8 cellular contexts compared by ENCODE assay signal in the genomic region with DNA sequence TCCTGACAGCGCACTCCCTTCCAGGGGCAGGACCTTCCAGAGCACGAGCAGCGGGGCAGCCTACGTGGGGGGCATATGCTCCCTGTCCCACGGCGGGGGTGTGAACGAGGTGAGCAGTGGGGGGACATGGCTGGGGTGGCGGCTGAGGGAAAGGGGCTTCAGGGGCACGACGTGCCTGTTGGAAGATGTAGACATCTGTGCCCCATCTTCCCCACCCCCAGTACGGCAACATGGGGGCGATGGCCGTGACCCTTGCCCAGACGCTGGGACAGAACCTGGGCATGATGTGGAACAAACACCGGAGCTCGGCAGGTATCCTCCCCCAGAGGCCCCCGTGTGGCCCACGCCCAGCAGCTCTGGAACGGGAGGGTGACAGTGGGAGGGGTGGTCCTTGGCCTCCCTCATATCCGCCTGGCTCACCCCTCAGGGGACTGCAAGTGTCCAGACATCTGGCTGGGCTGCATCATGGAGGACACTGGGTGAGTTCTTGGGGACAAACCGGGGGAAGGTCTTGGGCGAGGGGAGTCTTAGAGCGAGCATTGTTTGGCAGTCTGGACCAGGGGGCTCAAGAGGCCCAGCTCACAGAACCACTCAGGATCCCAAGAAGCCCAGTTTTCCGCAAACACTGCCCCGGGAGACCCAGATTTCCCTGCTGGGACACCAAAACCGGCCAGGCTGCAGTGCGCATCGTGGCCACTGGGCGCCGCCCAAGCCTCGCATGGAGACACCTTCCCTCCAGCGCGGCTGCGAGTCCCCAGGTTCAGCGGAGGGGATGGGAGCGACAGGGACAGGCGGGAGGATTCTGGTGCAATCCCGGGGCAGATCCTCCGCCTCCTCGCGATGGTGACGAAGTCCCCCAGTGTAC. TPM values are rescaled to one million over a fixed set of nuclear protein-coding genes. Genes with fewer than 3 reads are reported as not detected.
DNase-seq lines count a peak whose midpoint lies in the region; FAIRE-seq and TF ChIP-seq lines count a peak whose summit lies in the region.

No MANE protein-coding gene starts in this region.

- H3K27me3 ChIP-seq in SJSA1 (replicated peaks) (peaks cover 23% of the 10 kb centered on the region), neutrophil (peaks cover 61% of the 10 kb centered on the region), subcutaneous abdominal adipose tissue (ENCODE audit: control insufficient read depth in 5 of 5, insufficient read depth in 4 of 5, low read length in 5 of 5) (peaks cover 14 to 26% (median 19%) of the 10 kb centered on the region in 5 donors)

- peak; percentile 97 for FAIRE-seq in GM19239 (lab: Jason Lieb, UNC)

- H3K9me3 ChIP-seq in SJSA1 (replicated peaks) (no peaks in the 10 kb centered on the region), neutrophil (no peaks in the 10 kb centered on the region), subcutaneous abdominal adipose tissue (ENCODE audit: control insufficient read depth in 5 of 5, low read length in 5 of 5) (no peaks in the 10 kb centered on the region)

- no peaks in the 10 kb centered on the region for H3K36me3 ChIP-seq in SJSA1
- no peaks in the 10 kb centered on the region for H3K36me3 ChIP-seq in neutrophil
- H3K36me3 ChIP-seq in subcutaneous abdominal adipose tissue (ENCODE audit: control insufficient read depth in 5 of 5, insufficient read depth in 5 of 5, low read length in 5 of 5), result no peaks in the 10 kb centered on the region

- peak; percentile 99 for TF ChIP-seq CTCF in neutrophil (IDR thresholded peaks at IDR 0.05)

- H3K27ac ChIP-seq in SJSA1, result no peak overlapping the region
- H3K27ac ChIP-seq in neutrophil, result peak overlapping the region; percentile 25
- H3K27ac ChIP-seq in subcutaneous abdominal adipose tissue (ENCODE audit: low read depth, low read length), result no peak overlapping the region

- peak overlapping the region in 1 of 5 donors; percentile 43 for H3K9ac ChIP-seq in subcutaneous abdominal adipose tissue (ENCODE audit: low read length in 5 of 5)

- H3K4me3 ChIP-seq in SJSA1, result peak overlapping the region; percentile 36
- peak overlapping the region; percentile 64 to 71 for H3K4me3 ChIP-seq in neutrophil (ENCODE audit: low read depth in 1 of 2, low read length in 1 of 2)
- H3K4me3 ChIP-seq in subcutaneous abdominal adipose tissue (ENCODE audit: low read depth in 1 of 5, low read length in 5 of 5), result peak overlapping the region in 4 of 5 donors; percentile 59 to 79 (median 70)

- H3K4me1 ChIP-seq in SJSA1 (replicated peaks), result peaks cover 26% of the 10 kb centered on the region
- H3K4me1 ChIP-seq in neutrophil (ENCODE audit: control insufficient read depth in 1 of 2, insufficient read depth in 1 of 2, low read depth in 1 of 2, low read length in 1 of 2), result peaks cover 24 to 41% of the 10 kb centered on the region in 2 experiments
- H3K4me1 ChIP-seq in subcutaneous abdominal adipose tissue (ENCODE audit: control insufficient read depth in 5 of 5, insufficient read depth in 5 of 5, low read length in 5 of 5), result peaks cover 0 to 29% (median 19%) of the 10 kb centered on the region in 5 donors

- DNase-seq in AG08396 (ENCODE audit: low spot score) (peak; percentile 92), GM19239 (ENCODE audit: insufficient read length, low spot score) (peak; percentile 97), MV-4-11 (lab: John Stamatoyannopoulos, UW) (peak; percentile 53), SJSA1 (ENCODE audit: low read depth in 1 of 2, low spot score in 2 of 2) (peak; percentile 90 to 95), germinal center (ENCODE audit: low spot score) (peak; percentile 89)
- peak; percentile 80 for DNase-seq in activated gamma-delta T cell treated with anti-CD3 and anti-CD28 coated beads, Interleukin-2, amount 50 U/mL, for 16 hours (ENCODE audit: low read depth)

RNA-seq across cellular contexts. Expression of a gene that starts 15.7 kb away (rescaled TPM):
- 0.13 and 4.4 TPM in 2 replicates for total RNA-seq in SJSA1 (2014; rRNA removed; shearing (Covaris generic))

RNA-seq across cellular contexts. Expression of a gene that starts 55.6 kb away (rescaled TPM):
- 36.4 and 53.4 TPM in 2 replicates for total RNA-seq in SJSA1 (2014; rRNA removed; shearing (Covaris generic))
